13 cellular contexts compared by ENCODE assay signal in genomic region chr2:100554788-100555407, GRCh38. TPM values are rescaled to one million over a fixed set of nuclear protein-coding genes. Genes with fewer than 3 reads are reported as not detected.
DNase-seq lines count a peak whose midpoint lies in the region; ATAC-seq and TF ChIP-seq lines count a peak whose summit lies in the region.
"Had no signal": no experiment of that assay in that cellular context is flagged by ENCODE, and none has a peak within 500 bp of the region (broad histone marks: within the 10 kb centered on the region; RNA-seq: fewer than 3 reads in every experiment).

No MANE protein-coding gene starts in this region.

- peak in 3 of 5 donors; percentile 13 to 78 (median 24) for DNase-seq in T-helper 1 cell
- DNase-seq in activated CD8-positive, alpha-beta memory T cell treated with anti-CD3 and anti-CD28 coated beads, Interleukin-2, amount 50 U/mL, for 4 hours: peak; percentile 29
- peak in 1 of 3 donors; percentile 22 for DNase-seq in immature natural killer cell
- peak; percentile 15 for DNase-seq in transverse colon
- DNase-seq in NCI-H1436 treated with DMSO at 0.1 percent for 48 hours (lab: John Stamatoyannopoulos, UW): no peak
- DNase-seq: anterior cingulate cortex, NCI-H2029, occipital lobe had no signal

- peak overlapping the region in 4 of 5 donors; percentile 37 to 70 (median 42) for H3K4me3 Mint-ChIP-seq in immature natural killer cell

- peaks cover 11 to 15% of the 10 kb centered on the region in 2 donors for H3K4me1 Mint-ChIP-seq in immature natural killer cell

- no peaks in the 10 kb centered on the region for H3K9me3 Mint-ChIP-seq in immature natural killer cell

- in situ Hi-C loops in transverse colon (cut with MboI; ENCODE audit: low pct_ligation_motif_present in 1 of 4, low pct_unique_long_range_greater_than_20kb in 1 of 4, low sequenced_read_pairs in 3 of 4): no loop called here

- H3K36me3 ChIP-seq in transverse colon: no peaks in the 10 kb centered on the region
- H3K36me3 ChIP-seq: SJSA1 had no signal

- TF ChIP-seq EP300 in transverse colon (IDR thresholded peaks at IDR 0.05; ENCODE audit: low read depth): no peak

- intact Hi-C loops in transverse colon (cut with DNase I; ENCODE audit: low total_unique reads): no loop called here

- ATAC-seq in GM18505 (IDR thresholded peaks at IDR 0.05; ENCODE audit: unreplicated experiment) (no peak), HG02678 (IDR thresholded peaks at IDR 0.05; ENCODE audit: unreplicated experiment) (no peak)
- ATAC-seq: esophagus mucosa, HCT116 had no signal

- peak overlapping the region in 3 of 6 donors; percentile 66 to 83 (median 68) for H3K27ac Mint-ChIP-seq in immature natural killer cell

- no peak overlapping the region for H3K4me3 ChIP-seq in transverse colon
- H3K4me3 ChIP-seq: SJSA1 had no signal

- H3K9me3 ChIP-seq in transverse colon: no peaks in the 10 kb centered on the region
- H3K9me3 ChIP-seq: SJSA1 had no signal

- TF ChIP-seq CTCF in transverse colon (IDR thresholded peaks at IDR 0.05): no peak

- H3K4me1 ChIP-seq in transverse colon: no peaks in the 10 kb centered on the region
- H3K4me1 ChIP-seq: SJSA1 had no signal

- H3K36me3 Mint-ChIP-seq in immature natural killer cell: peaks cover 0 to 3% (median 0%) of the 10 kb centered on the region in 3 donors

- WGBS in transverse colon (ENCODE audit: low coverage in 1 of 2), 2 donors: 72 to 88% methylated on average over 4 to 10 of the region's 10 CpGs

- no peak for TF ChIP-seq POLR2A in transverse colon (IDR thresholded peaks at IDR 0.05)
- TF ChIP-seq POLR2A in GM18505 (IDR thresholded peaks at IDR 0.05; ENCODE audit: borderline replicate concordance, extremely low read depth, insufficient read depth, insufficient read length): no peak

- H3K27me3 Mint-ChIP-seq in immature natural killer cell (ENCODE audit: low read depth in 3 of 3): peaks cover 0 to 5% (median 4%) of the 10 kb centered on the region in 3 donors

- no peak overlapping the region for H3K27ac ChIP-seq in transverse colon
- H3K27ac ChIP-seq: SJSA1 had no signal

- no peaks in the 10 kb centered on the region for H3K27me3 ChIP-seq in transverse colon
- H3K27me3 ChIP-seq: SJSA1 had no signal

RNA-seq across cellular contexts. Expression of gene PDCL3, which starts 7.9 kb away (rescaled TPM):
- polyA plus RNA-seq in immature natural killer cell: 10 to 100 TPM; 54.7 to 62.1 (median 61.5) TPM
- total RNA-seq in transverse colon: 10 to 100 TPM in 2 of 4 donors, 1 to 10 TPM in 1, not detected in 1; 2.2 to 17.3 (median 15.8) TPM
